Comparison of ENCODE assay signal across 12 cellular contexts in the genomic region with DNA sequence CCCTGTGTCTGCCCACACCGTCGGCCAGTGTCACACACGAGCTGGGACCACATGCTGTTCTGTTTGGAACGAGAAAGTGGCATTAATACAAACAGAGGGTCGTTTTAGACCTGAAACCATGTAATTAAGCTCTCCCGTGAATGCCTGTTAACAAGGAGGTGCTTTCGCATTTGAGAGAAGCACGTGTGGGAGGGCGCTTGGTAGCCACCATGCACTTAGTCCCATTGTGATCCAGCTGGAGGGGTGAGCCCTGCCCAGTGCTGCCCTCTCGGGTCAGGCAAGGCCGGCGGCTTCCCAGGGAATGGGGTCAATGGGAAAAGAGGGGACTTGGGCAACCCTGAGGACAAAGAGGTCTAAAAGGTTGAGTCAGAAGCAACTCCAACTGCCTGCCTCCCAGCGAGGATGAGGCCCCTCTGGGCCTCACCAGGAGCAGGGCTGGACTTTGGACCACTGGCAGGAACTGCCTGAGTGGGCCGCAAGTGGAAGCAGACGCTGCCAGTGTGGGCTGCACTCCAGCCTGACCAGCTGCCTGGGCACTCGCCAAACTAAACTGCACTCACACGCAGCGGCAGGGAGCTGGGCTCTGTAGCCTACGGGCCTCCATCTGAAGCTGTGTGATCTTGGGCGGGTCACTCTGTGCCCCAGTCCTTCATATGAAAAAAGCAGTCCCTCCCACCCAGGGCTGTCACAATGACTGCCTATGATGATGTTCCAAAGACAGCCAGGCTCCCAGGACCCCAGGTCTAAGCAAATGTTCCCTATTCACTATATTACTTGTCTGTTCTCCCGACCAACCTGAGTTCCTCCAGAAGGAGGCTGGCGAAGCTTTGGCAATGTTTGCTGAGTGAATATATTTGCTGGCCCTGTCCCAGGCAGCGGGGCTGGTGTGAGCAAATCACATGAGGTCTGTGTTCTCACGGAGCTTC.
DNase-seq lines count a peak whose midpoint lies in the region; ATAC-seq and TF ChIP-seq lines count a peak whose summit lies in the region.
"Had no signal": no experiment of that assay in that cellular context is flagged by ENCODE, and none has a peak within 500 bp of the region (broad histone marks: within the 10 kb centered on the region; RNA-seq: fewer than 3 reads in every experiment).

No MANE protein-coding gene starts in this region.

- H3K27ac Mint-ChIP-seq in activated naive CD8-positive, alpha-beta T cell treated with anti-CD3 and anti-CD28 coated beads, Interleukin-2, amount 10 ng/mL, durations not matched to agents 7 days and 5 days, result peak overlapping the region; percentile 9
- no peak overlapping the region for H3K27ac Mint-ChIP-seq in activated naive CD8-positive, alpha-beta T cell treated with anti-CD3 and anti-CD28 coated beads, Interleukin-2, amount 50 U/mL, for 24 hours
- no peak overlapping the region for H3K27ac Mint-ChIP-seq in activated T-helper 2 cell treated with anti-CD3 and anti-CD28 coated beads, Interferon-gamma antibody, Interleukin-2, Interleukin-4, amounts not matched to agents 10 μg/mL and 5 μg/mL and 100 μg/mL, durations not matched to agents 14 hours and 24 hours and 36 hours
- no peak overlapping the region for H3K27ac Mint-ChIP-seq in natural killer cell
- H3K27ac Mint-ChIP-seq: activated T-cell treated with anti-CD3 and anti-CD28 coated beads, Interleukin-2, amount 50 U/mL, for 72 hours; T-helper 1 cell treated with Interleukin-12 subunit alpha and Interleukin-12 subunit beta and Interleukin-4 antibody, amounts not matched to agents 30 μg/mL and 1 μg/mL, for 36 hours had no signal

- TF ChIP-seq CTCF in adrenal gland (IDR thresholded peaks at IDR 0.05), result no peak
- no peak for TF ChIP-seq CTCF in transverse colon (IDR thresholded peaks at IDR 0.05)
- TF ChIP-seq CTCF in natural killer cell (IDR thresholded peaks at IDR 0.05), result no peak

- H3K4me1 ChIP-seq in adrenal gland (replicated peaks in 1 of 2) (peaks cover 11 to 17% of the 10 kb centered on the region in 2 donors), transverse colon (peaks cover 0 to 20% (median 10%) of the 10 kb centered on the region in 4 donors)

- no peak for TF ChIP-seq POLR2A in adrenal gland (IDR thresholded peaks at IDR 0.05)
- no peak for TF ChIP-seq POLR2A in transverse colon (IDR thresholded peaks at IDR 0.05)

- H3K36me3 Mint-ChIP-seq in activated naive CD8-positive, alpha-beta T cell treated with anti-CD3 and anti-CD28 coated beads, Interleukin-2, amount 10 ng/mL, durations not matched to agents 7 days and 5 days, result peaks cover 11% of the 10 kb centered on the region
- H3K36me3 Mint-ChIP-seq in activated naive CD8-positive, alpha-beta T cell treated with anti-CD3 and anti-CD28 coated beads, Interleukin-2, amount 50 U/mL, for 24 hours (ENCODE audit: low read depth), result peaks cover 12% of the 10 kb centered on the region
- peaks cover 13% of the 10 kb centered on the region for H3K36me3 Mint-ChIP-seq in activated T-helper 2 cell treated with anti-CD3 and anti-CD28 coated beads, Interferon-gamma antibody, Interleukin-2, Interleukin-4, amounts not matched to agents 10 μg/mL and 5 μg/mL and 100 μg/mL, durations not matched to agents 14 hours and 24 hours and 36 hours (ENCODE audit: low read depth)
- H3K36me3 Mint-ChIP-seq in natural killer cell, result no peaks in the 10 kb centered on the region

- no peaks in the 10 kb centered on the region for H3K27me3 Mint-ChIP-seq in activated naive CD8-positive, alpha-beta T cell treated with anti-CD3 and anti-CD28 coated beads, Interleukin-2, amount 10 ng/mL, durations not matched to agents 7 days and 5 days
- no peaks in the 10 kb centered on the region for H3K27me3 Mint-ChIP-seq in activated naive CD8-positive, alpha-beta T cell treated with anti-CD3 and anti-CD28 coated beads, Interleukin-2, amount 50 U/mL, for 24 hours
- H3K27me3 Mint-ChIP-seq in activated T-helper 2 cell treated with anti-CD3 and anti-CD28 coated beads, Interferon-gamma antibody, Interleukin-2, Interleukin-4, amounts not matched to agents 10 μg/mL and 5 μg/mL and 100 μg/mL, durations not matched to agents 14 hours and 24 hours and 36 hours (ENCODE audit: low read depth), result no peaks in the 10 kb centered on the region
- H3K27me3 Mint-ChIP-seq in natural killer cell (ENCODE audit: low read depth in 2 of 2), result no peaks in the 10 kb centered on the region

- WGBS in adrenal gland, 4 donors, result 61 to 87% (median 75%) methylated on average over 17 to 24 of the region's 24 CpGs
- WGBS in transverse colon (ENCODE audit: low coverage in 1 of 2), 2 donors, result 47 to 65% methylated on average over 8 to 24 of the region's 24 CpGs

- TF ChIP-seq EP300 in transverse colon (IDR thresholded peaks at IDR 0.05; ENCODE audit: low read depth), result no peak

- intact Hi-C loops in adrenal gland (cut with DNase I), result no loop called here
- intact Hi-C loops in transverse colon (cut with DNase I; ENCODE audit: low total_unique reads), result no loop called here
- intact Hi-C loops in activated T-helper 2 cell treated with anti-CD3 and anti-CD28 coated beads, Interferon-gamma antibody, Interleukin-2, Interleukin-4, amounts not matched to agents 10 μg/mL and 5 μg/mL and 100 μg/mL, durations not matched to agents 14 hours and 24 hours and 36 hours (cut with micrococcal nuclease), result no loop called here
- intact Hi-C loops in natural killer cell (cut with micrococcal nuclease), result no loop called here

- no peak for ATAC-seq in activated naive CD8-positive, alpha-beta T cell treated with anti-CD3 and anti-CD28 coated beads, Interleukin-2, amount 10 ng/mL, durations not matched to agents 7 days and 5 days (ENCODE audit: low read depth)
- ATAC-seq in activated naive CD8-positive, alpha-beta T cell treated with anti-CD3 and anti-CD28 coated beads, Interleukin-2, amount 50 U/mL, for 24 hours, result no peak
- ATAC-seq in left lobe of liver (peak; percentile 69), natural killer cell (no peak), GM18498 (IDR thresholded peaks at IDR 0.05; ENCODE audit: unreplicated experiment) (no peak)
- ATAC-seq: activated T-cell treated with anti-CD3 and anti-CD28 coated beads, Interleukin-2, amount 50 U/mL, for 72 hours; stimulated activated naive CD8-positive, alpha-beta T cell treated with anti-CD3 and anti-CD28 coated beads, Interleukin-15, Interleukin-2, amounts not matched to agents 100 U/mL and 50 U/mL, for 24 hours had no signal

- H3K36me3 ChIP-seq in adrenal gland (replicated peaks in 1 of 2), result peaks cover 0 to 1% of the 10 kb centered on the region in 2 donors
- peaks cover 0 to 7% (median 0%) of the 10 kb centered on the region in 4 donors for H3K36me3 ChIP-seq in transverse colon

- POLR2A ChIA-PET in activated naive CD8-positive, alpha-beta T cell treated with anti-CD3 and anti-CD28 coated beads, Interleukin-2, amount 10 ng/mL, durations not matched to agents 7 days and 5 days (lab: Charles Lee), result no interaction called here

- in situ Hi-C loops in transverse colon (cut with MboI; ENCODE audit: low pct_ligation_motif_present in 1 of 4, low pct_unique_long_range_greater_than_20kb in 1 of 4, low sequenced_read_pairs in 3 of 4), result no loop called here

- no peak overlapping the region for H3K4me3 ChIP-seq in adrenal gland
- H3K4me3 ChIP-seq in transverse colon, result no peak overlapping the region

- H3K9me3 ChIP-seq in adrenal gland (replicated peaks in 1 of 3), result no peaks in the 10 kb centered on the region
- H3K9me3 ChIP-seq in transverse colon, result peaks cover 0 to 4% of the 10 kb centered on the region in 2 donors

- H3K9me3 Mint-ChIP-seq in activated naive CD8-positive, alpha-beta T cell treated with anti-CD3 and anti-CD28 coated beads, Interleukin-2, amount 10 ng/mL, durations not matched to agents 7 days and 5 days, result no peaks in the 10 kb centered on the region
- H3K9me3 Mint-ChIP-seq in activated naive CD8-positive, alpha-beta T cell treated with anti-CD3 and anti-CD28 coated beads, Interleukin-2, amount 50 U/mL, for 24 hours, result no peaks in the 10 kb centered on the region
- no peaks in the 10 kb centered on the region for H3K9me3 Mint-ChIP-seq in activated T-helper 2 cell treated with anti-CD3 and anti-CD28 coated beads, Interferon-gamma antibody, Interleukin-2, Interleukin-4, amounts not matched to agents 10 μg/mL and 5 μg/mL and 100 μg/mL, durations not matched to agents 14 hours and 24 hours and 36 hours
- H3K9me3 Mint-ChIP-seq in natural killer cell, result no peaks in the 10 kb centered on the region
- H3K9me3 Mint-ChIP-seq: activated T-cell treated with anti-CD3 and anti-CD28 coated beads, Interleukin-2, amount 50 U/mL, for 72 hours; T-helper 1 cell treated with Interleukin-12 subunit alpha and Interleukin-12 subunit beta and Interleukin-4 antibody, amounts not matched to agents 30 μg/mL and 1 μg/mL, for 36 hours had no signal

- H3K27ac ChIP-seq in adrenal gland, result no peak overlapping the region
- H3K27ac ChIP-seq in transverse colon, result no peak overlapping the region

- H3K4me3 Mint-ChIP-seq in activated naive CD8-positive, alpha-beta T cell treated with anti-CD3 and anti-CD28 coated beads, Interleukin-2, amount 10 ng/mL, durations not matched to agents 7 days and 5 days, result no peak overlapping the region
- H3K4me3 Mint-ChIP-seq in activated naive CD8-positive, alpha-beta T cell treated with anti-CD3 and anti-CD28 coated beads, Interleukin-2, amount 50 U/mL, for 24 hours, result no peak overlapping the region
- H3K4me3 Mint-ChIP-seq in activated T-helper 2 cell treated with anti-CD3 and anti-CD28 coated beads, Interferon-gamma antibody, Interleukin-2, Interleukin-4, amounts not matched to agents 10 μg/mL and 5 μg/mL and 100 μg/mL, durations not matched to agents 14 hours and 24 hours and 36 hours (ENCODE audit: low read depth), result no peak overlapping the region
- H3K4me3 Mint-ChIP-seq in natural killer cell, result no peak overlapping the region
- H3K4me3 Mint-ChIP-seq: activated T-cell treated with anti-CD3 and anti-CD28 coated beads, Interleukin-2, amount 50 U/mL, for 72 hours; T-helper 1 cell treated with Interleukin-12 subunit alpha and Interleukin-12 subunit beta and Interleukin-4 antibody, amounts not matched to agents 30 μg/mL and 1 μg/mL, for 36 hours had no signal

- H3K27me3 ChIP-seq in adrenal gland (no peaks in the 10 kb centered on the region), transverse colon (no peaks in the 10 kb centered on the region)

- no peak for DNase-seq in activated naive CD8-positive, alpha-beta T cell treated with anti-CD3 and anti-CD28 coated beads, Interleukin-2, amount 10 ng/mL, durations not matched to agents 7 days and 5 days
- no peak for DNase-seq in activated naive CD8-positive, alpha-beta T cell treated with anti-CD3 and anti-CD28 coated beads, Interleukin-2, amount 50 U/mL, for 24 hours
- DNase-seq in adrenal gland (peak in 4 of 7 donors; percentile 32 to 49 (median 40)), left lobe of liver (ENCODE audit: low spot score) (peak; percentile 96), transverse colon (peak; percentile 37), natural killer cell (no peak)
- no peak for DNase-seq in activated T-helper 2 cell treated with anti-CD3 and anti-CD28 coated beads, Interferon-gamma antibody, Interleukin-2, Interleukin-4, amounts not matched to agents 10 μg/mL and 5 μg/mL and 100 μg/mL, durations not matched to agents 14 hours and 24 hours and 36 hours (ENCODE audit: low spot score)
- DNase-seq: activated T-cell treated with anti-CD3 and anti-CD28 coated beads, Interleukin-2, amount 50 U/mL, for 72 hours; NCI-H1930; stimulated activated naive CD8-positive, alpha-beta T cell treated with anti-CD3 and anti-CD28 coated beads, Interleukin-15, Interleukin-2, amounts not matched to agents 100 U/mL and 50 U/mL, for 24 hours had no signal

- no peaks in the 10 kb centered on the region for H3K4me1 Mint-ChIP-seq in activated naive CD8-positive, alpha-beta T cell treated with anti-CD3 and anti-CD28 coated beads, Interleukin-2, amount 10 ng/mL, durations not matched to agents 7 days and 5 days
- H3K4me1 Mint-ChIP-seq in activated naive CD8-positive, alpha-beta T cell treated with anti-CD3 and anti-CD28 coated beads, Interleukin-2, amount 50 U/mL, for 24 hours, result no peaks in the 10 kb centered on the region
- H3K4me1 Mint-ChIP-seq in activated T-helper 2 cell treated with anti-CD3 and anti-CD28 coated beads, Interferon-gamma antibody, Interleukin-2, Interleukin-4, amounts not matched to agents 10 μg/mL and 5 μg/mL and 100 μg/mL, durations not matched to agents 14 hours and 24 hours and 36 hours (ENCODE audit: low read depth), result no peaks in the 10 kb centered on the region
- peaks cover 0 to 5% of the 10 kb centered on the region in 2 donors for H3K4me1 Mint-ChIP-seq in natural killer cell

Comparison
In these comparisons a context has a peak if more than half of its experiments do, and no peak if none do; other contexts are left out.
1. DNase-seq: peak in adrenal gland (4 of 7), left lobe of liver (single experiment) and transverse colon (single experiment); none in activated naive CD8-positive, alpha-beta T cell treated with anti-CD3 and anti-CD28 coated beads, Interleukin-2, amount 10 ng/mL, durations not matched to agents 7 days and 5 days (single experiment), activated naive CD8-positive, alpha-beta T cell treated with anti-CD3 and anti-CD28 coated beads, Interleukin-2, amount 50 U/mL, for 24 hours (single experiment), activated T-helper 2 cell treated with anti-CD3 and anti-CD28 coated beads, Interferon-gamma antibody, Interleukin-2, Interleukin-4, amounts not matched to agents 10 μg/mL and 5 μg/mL and 100 μg/mL, durations not matched to agents 14 hours and 24 hours and 36 hours (single experiment) and natural killer cell (single experiment).